ENCODE assay signal across 8 cellular contexts in the genomic region with DNA sequence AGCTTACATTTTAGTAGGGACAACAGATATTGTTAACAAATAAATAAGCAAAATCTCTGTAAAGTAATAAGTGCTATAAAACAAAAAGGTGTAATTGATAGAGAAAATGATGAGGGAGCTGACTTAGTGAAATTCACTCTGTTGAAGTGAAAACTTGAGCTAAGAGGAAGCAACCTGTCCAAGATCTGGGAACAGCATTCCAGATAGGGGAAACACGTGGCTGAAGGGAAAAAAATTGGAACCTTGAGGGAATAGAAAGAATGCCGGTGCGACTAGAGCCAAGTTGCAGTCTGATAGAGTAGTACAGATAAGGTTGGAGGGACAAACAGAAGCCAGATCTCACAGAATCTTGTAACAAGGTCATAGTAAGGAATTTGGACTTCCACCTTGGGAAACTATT. TPM values are rescaled to one million over a fixed set of nuclear protein-coding genes. Genes with fewer than 3 reads are reported as not detected.
DNase-seq lines count a peak whose midpoint lies in the region; ATAC-seq lines count a peak whose summit lies in the region.

No MANE protein-coding gene starts in this region.

- H3K9ac ChIP-seq in stomach smooth muscle (ENCODE audit: low read length in 2 of 2), result peak overlapping the region in 1 of 2 donors; percentile 89

- peaks cover 43% of the 10 kb centered on the region for H3K27me3 Mint-ChIP-seq in activated CD8-positive, alpha-beta T cell treated with anti-CD3 and anti-CD28 coated beads, Interleukin-2, amount 10 ng/mL, durations not matched to agents 7 days and 5 days (ENCODE audit: low read depth)

- no peak for ATAC-seq in activated CD8-positive, alpha-beta T cell treated with anti-CD3 and anti-CD28 coated beads, Interleukin-2, amount 10 ng/mL, durations not matched to agents 7 days and 5 days
- ATAC-seq in GM19397 (IDR thresholded peaks at IDR 0.05; ENCODE audit: unreplicated experiment), result no peak

- peak overlapping the region; percentile 92 to 94 for H3K4me3 ChIP-seq in stomach smooth muscle (ENCODE audit: low read length in 2 of 2)

- H3K27me3 ChIP-seq in stomach smooth muscle (ENCODE audit: control insufficient read depth in 1 of 2, insufficient read depth in 2 of 2, low read length in 2 of 2), result no peaks in the 10 kb centered on the region

- H3K36me3 Mint-ChIP-seq in activated CD8-positive, alpha-beta T cell treated with anti-CD3 and anti-CD28 coated beads, Interleukin-2, amount 10 ng/mL, durations not matched to agents 7 days and 5 days (ENCODE audit: low read depth), result peaks cover 24% of the 10 kb centered on the region

- DNase-seq in NCI-H146 (lab: John Stamatoyannopoulos, UW), result peak; percentile 1
- DNase-seq in NCI-H146 treated with DMSO at 0.1 percent for 48 hours (lab: John Stamatoyannopoulos, UW; ENCODE audit: unreplicated experiment), result no peak
- DNase-seq in activated CD8-positive, alpha-beta T cell treated with anti-CD3 and anti-CD28 coated beads, Interleukin-2, amount 10 ng/mL, durations not matched to agents 7 days and 5 days, result no peak
- DNase-seq in iPS-NIHi11 (ENCODE audit: low spot score), result peak; percentile 11
- no peak for DNase-seq in OCI-M2 (lab: John Stamatoyannopoulos, UW; ENCODE audit: unreplicated experiment)
- DNase-seq in activated CD8-positive, alpha-beta memory T cell treated with anti-CD3 and anti-CD28 coated beads, Interleukin-2, amount 50 U/mL, for 48 hours, result no peak

- no peaks in the 10 kb centered on the region for H3K4me1 ChIP-seq in stomach smooth muscle (ENCODE audit: control insufficient read depth, insufficient read depth, low read length)

- peaks cover 3 to 10% of the 10 kb centered on the region in 2 donors for H3K36me3 ChIP-seq in stomach smooth muscle (ENCODE audit: control insufficient read depth in 2 of 2, insufficient read depth in 2 of 2, low read length in 2 of 2)

- peak overlapping the region; percentile 80 for H3K27ac ChIP-seq in stomach smooth muscle (ENCODE audit: low read length)

- H3K27ac Mint-ChIP-seq in activated CD8-positive, alpha-beta T cell treated with anti-CD3 and anti-CD28 coated beads, Interleukin-2, amount 10 ng/mL, durations not matched to agents 7 days and 5 days, result no peak overlapping the region

- peak overlapping the region; percentile 95 for H3K4me3 Mint-ChIP-seq in activated CD8-positive, alpha-beta T cell treated with anti-CD3 and anti-CD28 coated beads, Interleukin-2, amount 10 ng/mL, durations not matched to agents 7 days and 5 days

- peaks cover 32% of the 10 kb centered on the region for H3K4me1 Mint-ChIP-seq in activated CD8-positive, alpha-beta T cell treated with anti-CD3 and anti-CD28 coated beads, Interleukin-2, amount 10 ng/mL, durations not matched to agents 7 days and 5 days (ENCODE audit: low read depth)

- POLR2A ChIA-PET in activated CD8-positive, alpha-beta T cell treated with anti-CD3 and anti-CD28 coated beads, Interleukin-2, amount 10 ng/mL, durations not matched to agents 7 days and 5 days (lab: Charles Lee), result interaction anchor here (1.2 kb wide), 1 partner anchor 34 kb away, joined by 3 read pairs; the partner anchor contains the start of gene SYNRG

- no peaks in the 10 kb centered on the region for H3K9me3 Mint-ChIP-seq in activated CD8-positive, alpha-beta T cell treated with anti-CD3 and anti-CD28 coated beads, Interleukin-2, amount 10 ng/mL, durations not matched to agents 7 days and 5 days (ENCODE audit: insufficient read depth)

- no peaks in the 10 kb centered on the region for H3K9me3 ChIP-seq in stomach smooth muscle (ENCODE audit: control insufficient read depth in 2 of 2, low read length in 2 of 2)

- CTCF ChIA-PET in activated CD8-positive, alpha-beta T cell treated with anti-CD3 and anti-CD28 coated beads, Interleukin-2, amount 10 ng/mL, durations not matched to agents 7 days and 5 days (lab: Charles Lee), result interaction anchor here (0.8 to 2.3 kb wide), 6 partner anchors 11 to 148 kb away, joined by 3 to 15 read pairs (median 4); partner anchors contain the start of gene SYNRG

RNA-seq across cellular contexts. Expression of gene DDX52, which starts 0.6 kb away (rescaled TPM):
- total RNA-seq in activated CD8-positive, alpha-beta T cell treated with anti-CD3 and anti-CD28 coated beads, Interleukin-2, amount 10 ng/mL, durations not matched to agents 7 days and 5 days, result 10 to 100 TPM; 28.2 to 28.6 TPM

RNA-seq across cellular contexts. Expression of gene SYNRG, which starts 34.6 kb away (rescaled TPM):
- total RNA-seq in activated CD8-positive, alpha-beta T cell treated with anti-CD3 and anti-CD28 coated beads, Interleukin-2, amount 10 ng/mL, durations not matched to agents 7 days and 5 days, result 100 to 1,000 TPM in 1 of 2 experiments, 10 to 100 TPM in 1; 97.4 to 105 TPM

Comparison
In these comparisons a context has a peak if more than half of its experiments do, and no peak if none do; other contexts are left out.
1. DNase-seq: peak in NCI-H146 (single experiment) and iPS-NIHi11 (single experiment); none in NCI-H146 treated with DMSO at 0.1 percent for 48 hours (single experiment), activated CD8-positive, alpha-beta T cell treated with anti-CD3 and anti-CD28 coated beads, Interleukin-2, amount 10 ng/mL, durations not matched to agents 7 days and 5 days (single experiment), OCI-M2 (single experiment) and activated CD8-positive, alpha-beta memory T cell treated with anti-CD3 and anti-CD28 coated beads, Interleukin-2, amount 50 U/mL, for 48 hours (single experiment).